Comparison of ENCODE assay signal across 17 cellular contexts in genomic region chr6:64325093-64325492, GRCh38.
A peak's percentile ranks its signal among the peaks of the same experiment; 100 is the strongest.
DNase-seq lines count a peak whose midpoint lies in the region; ATAC-seq and TF ChIP-seq lines count a peak whose summit lies in the region.
"Had no signal": no experiment of that assay in that cellular context is flagged by ENCODE, and none has a peak within 500 bp of the region (broad histone marks: within the 10 kb centered on the region; RNA-seq: fewer than 3 reads in every experiment).

No MANE protein-coding gene starts in this region.

- no peak overlapping the region for H2BK5ac ChIP-seq in mesenchymal stem cell (ENCODE audit: low read depth, low read length, poor library complexity, severe bottlenecking)

- H3K4me3 ChIP-seq in SK-N-SH (ENCODE audit: low read depth in 2 of 2, low read length in 1 of 2), result no peak overlapping the region
- no peak overlapping the region for H3K4me3 ChIP-seq in mesenchymal stem cell (ENCODE audit: insufficient read depth in 1 of 2, low read depth in 1 of 2, low read length in 2 of 2)
- H3K4me3 ChIP-seq: GM12878, GM23248 had no signal

- DNase-seq in SK-N-SH (no peak), SK-N-DZ (ENCODE audit: low spot score) (peak; percentile 78), mesenchymal stem cell (no peak), NCI-H1105 treated with DMSO at 0.1 percent for 48 hours (lab: John Stamatoyannopoulos, UW) (no peak), midbrain (lab: John Stamatoyannopoulos, UW) (no peak)
- DNase-seq: C1 segment of cervical spinal cord; Calu3; CD4-positive, alpha-beta memory T cell; COR-L47; DMS79; EL; GDM1; GM23248; H7; HCEC 1CT had no signal

- TF ChIP-seq EP300 in SK-N-SH (IDR thresholded peaks at IDR 0.05; ENCODE audit: borderline replicate concordance in 1 of 2, low read depth in 1 of 2, low read length in 1 of 2), result no peak

- H3K9me3 ChIP-seq in SK-N-SH (0 out of 2 replicates have a peak, but pooled peaks cover 4% of the 10 kb centered on the region), mesenchymal stem cell (ENCODE audit: control insufficient read depth, low read length) (no peaks in the 10 kb centered on the region)

- CTCF ChIA-PET in SK-N-SH (lab: Yijun Ruan, JAX), result interaction anchor here (1.0 kb wide), 1 partner anchor 312 kb away, joined by 3 read pairs; no protein-coding TSS in a partner anchor

- H3K18ac ChIP-seq in mesenchymal stem cell (ENCODE audit: low read depth in 1 of 2, low read length in 2 of 2), result no peak overlapping the region

- no peak overlapping the region for H2AK5ac ChIP-seq in mesenchymal stem cell (ENCODE audit: low read length, severe bottlenecking)

- H3K79me1 ChIP-seq in mesenchymal stem cell (replicated peaks; ENCODE audit: low read length, poor library complexity, severe bottlenecking), result no peaks in the 10 kb centered on the region

- H3K36me3 ChIP-seq in SK-N-SH (replicated peaks in 1 of 2; ENCODE audit: control insufficient read depth in 1 of 2, insufficient read depth in 2 of 2, low read length in 1 of 2), result no peaks in the 10 kb centered on the region
- no peaks in the 10 kb centered on the region for H3K36me3 ChIP-seq in mesenchymal stem cell (ENCODE audit: control insufficient read depth in 1 of 2, insufficient read depth in 2 of 2, low read depth in 1 of 2, low read length in 2 of 2)

- no peak overlapping the region for H3K4ac ChIP-seq in mesenchymal stem cell (ENCODE audit: low read depth in 1 of 2, low read length in 2 of 2)

- H4K20me1 ChIP-seq in SK-N-SH (ENCODE audit: insufficient read depth), result no peaks in the 10 kb centered on the region

- peak overlapping the region; percentile 49 for H2BK120ac ChIP-seq in mesenchymal stem cell (ENCODE audit: low read depth, low read length)

- H4K8ac ChIP-seq in mesenchymal stem cell (ENCODE audit: low read length), result peak overlapping the region; percentile 23

- H2BK15ac ChIP-seq in mesenchymal stem cell (ENCODE audit: low read depth, poor library complexity, severe bottlenecking), result no peak overlapping the region

- no peak overlapping the region for H2AFZ ChIP-seq in SK-N-SH (ENCODE audit: low read depth)
- no peak overlapping the region for H2AFZ ChIP-seq in mesenchymal stem cell (ENCODE audit: low read depth, low read length)
- H2AFZ ChIP-seq: GM23248 had no signal

- no peak for TF ChIP-seq RAD21 in SK-N-SH (IDR thresholded peaks at IDR 0.05; ENCODE audit: low read length)

- H3K9me2 ChIP-seq in SK-N-SH, result no peaks in the 10 kb centered on the region

- no peaks in the 10 kb centered on the region for H3K79me2 ChIP-seq in SK-N-SH (ENCODE audit: insufficient read depth)

- H3K27ac ChIP-seq in SK-N-SH (ENCODE audit: low read depth in 2 of 2, low read length in 1 of 2), result no peak overlapping the region
- no peak overlapping the region for H3K27ac ChIP-seq in mesenchymal stem cell (ENCODE audit: low read length, poor library complexity, severe bottlenecking)
- H3K27ac ChIP-seq: GM23248 had no signal

- no peaks in the 10 kb centered on the region; a peak in 1 of 4 replicates for H3K4me1 ChIP-seq in SK-N-SH (ENCODE audit: control insufficient read depth in 1 of 2, insufficient read depth in 2 of 2, low read depth in 1 of 2, low read length in 1 of 2)
- no peaks in the 10 kb centered on the region for H3K4me1 ChIP-seq in mesenchymal stem cell (ENCODE audit: control insufficient read depth, insufficient read depth, low read depth, low read length)

- H4K91ac ChIP-seq in mesenchymal stem cell (ENCODE audit: low read length), result no peak overlapping the region

- no peak overlapping the region for H2BK12ac ChIP-seq in mesenchymal stem cell (ENCODE audit: low read length in 2 of 2)

- POLR2A ChIA-PET in SK-N-SH (lab: Yijun Ruan, JAX), result no interaction called here

- H3K4me2 ChIP-seq in SK-N-SH (no peak overlapping the region), mesenchymal stem cell (ENCODE audit: low read length, poor library complexity, severe bottlenecking) (no peak overlapping the region)

- no peak overlapping the region for H3K14ac ChIP-seq in mesenchymal stem cell (ENCODE audit: low read length in 2 of 2)

- 14% methylated on average over 1 of the region's 2 CpGs for WGBS in SK-N-SH (ENCODE audit: low lambda C conversion rate)
- WGBS in mesenchymal stem cell, result 52% methylated on average over 2 of the region's 2 CpGs

- no peaks in the 10 kb centered on the region for H3F3A ChIP-seq in SK-N-SH (replicated peaks; ENCODE audit: insufficient read depth)

- no peak for TF ChIP-seq CTCF in SK-N-SH (IDR thresholded peaks at IDR 0.05)

- H3K9ac ChIP-seq in SK-N-SH, result no peak overlapping the region
- H3K9ac ChIP-seq in mesenchymal stem cell (ENCODE audit: low read length), result no peak overlapping the region
- H3K9ac ChIP-seq: GM23248 had no signal

- ATAC-seq in SK-N-SH treated with all-trans-retinoic acid at 6 μM for 48 hours, result no peak
- ATAC-seq: GM12878 had no signal

- H3K23ac ChIP-seq in mesenchymal stem cell (ENCODE audit: low read length in 2 of 2), result no peak overlapping the region

- H3K27me3 ChIP-seq in SK-N-SH (ENCODE audit: insufficient read depth) (no peaks in the 10 kb centered on the region), mesenchymal stem cell (ENCODE audit: control insufficient read depth in 1 of 2, insufficient read depth in 1 of 2, low read length in 2 of 2) (peaks cover 0 to 3% of the 10 kb centered on the region in 2 experiments)

TF ChIP-seq in SK-N-SH, 30 proteins besides CTCF, POLR2A, EP300 and RAD21:
- TF ChIP-seq TCF12 (IDR thresholded peaks at IDR 0.05) (peak; percentile 9; the same call in 1 of the 2 replicates), IRF3 (IDR thresholded peaks at IDR 0.05; ENCODE audit: low read depth, low read length) (no peak), GATA2 (CRISPR knock-in tag; IDR thresholded peaks at IDR 0.05) (peak; percentile 45)

TF ChIP-seq in SK-N-SH treated with all-trans-retinoic acid at 6 μM for 48 hours, 23 proteins besides CTCF, POLR2A, EP300 and RAD21 (continues in another document):
- TF ChIP-seq PPARA (CRISPR knock-in tag; IDR thresholded peaks at IDR 0.05; ENCODE audit: borderline replicate concordance) (no peak), ZNF565 (CRISPR knock-in tag; conservative IDR thresholded peaks at IDR 0.05; ENCODE audit: low read depth) (no peak), ZNF70 (CRISPR knock-in tag; IDR thresholded peaks at IDR 0.05) (no peak), ZFP30 (CRISPR knock-in tag; IDR thresholded peaks at IDR 0.05) (no peak), POU6F1 (CRISPR knock-in tag; IDR thresholded peaks at IDR 0.05; ENCODE audit: borderline replicate concordance, low read depth) (no peak), ZC3H10 (CRISPR knock-in tag; IDR thresholded peaks at IDR 0.05) (no peak), ZNF8 (CRISPR knock-in tag; IDR thresholded peaks at IDR 0.05) (no peak), OSR1 (CRISPR knock-in tag; IDR thresholded peaks at IDR 0.05) (no peak), TOX (CRISPR knock-in tag; IDR thresholded peaks at IDR 0.05; ENCODE audit: borderline replicate concordance) (no peak), ESRRG (CRISPR knock-in tag; IDR thresholded peaks at IDR 0.05) (no peak), ARNTL (CRISPR knock-in tag; IDR thresholded peaks at IDR 0.05; ENCODE audit: borderline replicate concordance, low read depth) (no peak), GLIS3 (CRISPR knock-in tag; IDR thresholded peaks at IDR 0.05) (no peak), PATZ1 (CRISPR knock-in tag; IDR thresholded peaks at IDR 0.05; ENCODE audit: borderline replicate concordance) (no peak), RARB (CRISPR knock-in tag; IDR thresholded peaks at IDR 0.05) (no peak), SNAI2 (CRISPR knock-in tag; IDR thresholded peaks at IDR 0.05) (no peak), ISL1 (CRISPR knock-in tag; IDR thresholded peaks at IDR 0.05) (no peak)
